In genomic region chr9:21974230-21974541, GRCh38 we compare ENCODE assay signal across 8 cellular contexts. TPM values are rescaled to one million over a fixed set of nuclear protein-coding genes. Genes with fewer than 3 reads are reported as not detected.
DNase-seq lines count a peak whose midpoint lies in the region; TF ChIP-seq lines count a peak whose summit lies in the region.

No MANE protein-coding gene starts in this region.

- H3K14ac ChIP-seq in mesenchymal stem cell (ENCODE audit: low read length in 2 of 2): no peak overlapping the region

- H4K8ac ChIP-seq in mesenchymal stem cell (ENCODE audit: low read length): no peak overlapping the region

- no peaks in the 10 kb centered on the region for H3K79me2 ChIP-seq in GM23248 (ENCODE audit: insufficient read depth)

- H3K9me2 ChIP-seq in GM23248 (ENCODE audit: insufficient read depth): no peaks in the 10 kb centered on the region

- no peak overlapping the region for H2BK120ac ChIP-seq in mesenchymal stem cell (ENCODE audit: low read depth, low read length)

- no peak overlapping the region for H4K91ac ChIP-seq in mesenchymal stem cell (ENCODE audit: low read length)

- peak overlapping the region in 1 of 2 experiments; percentile 28 for H3K18ac ChIP-seq in mesenchymal stem cell (ENCODE audit: low read depth in 1 of 2, low read length in 2 of 2)

- H2BK12ac ChIP-seq in mesenchymal stem cell (ENCODE audit: low read length in 2 of 2): no peak overlapping the region

- H3K36me3 ChIP-seq in GM23248 (ENCODE audit: low read depth) (no peaks in the 10 kb centered on the region), adipocyte (ENCODE audit: control insufficient read depth, insufficient read depth, low read length, severe bottlenecking) (no peaks in the 10 kb centered on the region), mesenchymal stem cell (ENCODE audit: control insufficient read depth in 1 of 2, insufficient read depth in 2 of 2, low read depth in 1 of 2, low read length in 2 of 2) (peaks cover 6 to 17% of the 10 kb centered on the region in 2 experiments)

- H3K4me3 ChIP-seq in AG09309 (ENCODE audit: control insufficient read depth, low read depth, low read length) (peak overlapping the region; percentile 88), GM23248 (peak overlapping the region; percentile 80), adipocyte (ENCODE audit: low read length) (peak overlapping the region; percentile 92), mesenchymal stem cell (ENCODE audit: insufficient read depth in 1 of 2, low read depth in 1 of 2, low read length in 2 of 2) (peak overlapping the region; percentile 69 to 85)

- H3K23ac ChIP-seq in mesenchymal stem cell (ENCODE audit: low read length in 2 of 2): no peak overlapping the region

- H2BK5ac ChIP-seq in mesenchymal stem cell (ENCODE audit: low read depth, low read length, poor library complexity, severe bottlenecking): no peak overlapping the region

- H3K9me3 ChIP-seq in GM23248 (ENCODE audit: low read depth): no peaks in the 10 kb centered on the region
- H3K9me3 ChIP-seq in adipocyte (ENCODE audit: control insufficient read depth, low read length): peaks cover 10% of the 10 kb centered on the region
- no peaks in the 10 kb centered on the region for H3K9me3 ChIP-seq in mesenchymal stem cell (ENCODE audit: control insufficient read depth, low read length)

- no peak for TF ChIP-seq CTCF in AG09309 (IDR thresholded peaks at IDR 0.05; ENCODE audit: control insufficient read depth, insufficient read depth, low read depth, low read length, missing control alignments)

- no peaks in the 10 kb centered on the region; the same call in 1 of the 2 replicates for H3K4me1 ChIP-seq in GM23248 (ENCODE audit: insufficient read depth)
- H3K4me1 ChIP-seq in adipocyte (ENCODE audit: control insufficient read depth, insufficient read depth, low read length): peaks cover 30% of the 10 kb centered on the region
- H3K4me1 ChIP-seq in mesenchymal stem cell (ENCODE audit: control insufficient read depth, insufficient read depth, low read depth, low read length): peaks cover 11% of the 10 kb centered on the region

- 11 to 12% methylated on average over 8 of the region's 8 CpGs for WGBS in GM23248 (ENCODE audit: low coverage in 1 of 2, low lambda C conversion rate in 2 of 2, missing lambda C conversion rate in 2 of 2), 2 experiments
- WGBS in mesenchymal stem cell: 5% methylated on average over 8 of the region's 8 CpGs

- DNase-seq in AG09309 (ENCODE audit: low read depth) (no peak), GM23248 (no peak), adipocyte (ENCODE audit: low read depth) (peak; percentile 41), mesenchymal stem cell (no peak), nucleus accumbens (lab: John Stamatoyannopoulos, UW) (no peak), SIG-M5 treated with dmso at 0.1 percent for 504 hours (lab: John Stamatoyannopoulos, UW; ENCODE audit: unreplicated experiment) (no peak), GOT3 (lab: John Stamatoyannopoulos, UW) (no peak)
- no peak for DNase-seq in activated effector memory CD4-positive, alpha-beta T cell treated with Interleukin-2 at 50 U/mL for 16 hours

- H3K4me2 ChIP-seq in GM23248 (ENCODE audit: unreplicated experiment): peak overlapping the region; percentile 89
- H3K4me2 ChIP-seq in mesenchymal stem cell (ENCODE audit: low read length, poor library complexity, severe bottlenecking): peak overlapping the region; percentile 87

- in situ Hi-C loops in GM23248 (cut with MboI): no loop called here

- H2BK15ac ChIP-seq in mesenchymal stem cell (ENCODE audit: low read depth, poor library complexity, severe bottlenecking): no peak overlapping the region

- peak overlapping the region; percentile 87 for H2AFZ ChIP-seq in GM23248
- no peak overlapping the region for H2AFZ ChIP-seq in mesenchymal stem cell (ENCODE audit: low read depth, low read length)

- H3K27me3 ChIP-seq in GM23248 (replicated peaks; ENCODE audit: insufficient read depth) (peaks cover 62% of the 10 kb centered on the region), adipocyte (replicated peaks; ENCODE audit: control insufficient read depth, insufficient read depth, low read length) (peaks cover 36% of the 10 kb centered on the region), mesenchymal stem cell (ENCODE audit: control insufficient read depth in 1 of 2, insufficient read depth in 1 of 2, low read length in 2 of 2) (peaks cover 28 to 99% of the 10 kb centered on the region in 2 experiments)

- peaks cover 13% of the 10 kb centered on the region for H3K79me1 ChIP-seq in mesenchymal stem cell (replicated peaks; ENCODE audit: low read length, poor library complexity, severe bottlenecking)

- H3K9ac ChIP-seq in GM23248 (peak overlapping the region; percentile 69), adipocyte (ENCODE audit: low read length) (peak overlapping the region; percentile 90), mesenchymal stem cell (ENCODE audit: low read length) (peak overlapping the region; percentile 80)

- no peak overlapping the region for H2AK5ac ChIP-seq in mesenchymal stem cell (ENCODE audit: low read length, severe bottlenecking)

- H3K27ac ChIP-seq in GM23248 (no peak overlapping the region), mesenchymal stem cell (ENCODE audit: low read length, poor library complexity, severe bottlenecking) (no peak overlapping the region)

- H3K4ac ChIP-seq in mesenchymal stem cell (ENCODE audit: low read depth in 1 of 2, low read length in 2 of 2): no peak overlapping the region

- peaks cover 8% of the 10 kb centered on the region; the same call in 1 of the 2 replicates for H3F3A ChIP-seq in GM23248 (ENCODE audit: insufficient read depth)

- H4K20me1 ChIP-seq in GM23248 (ENCODE audit: insufficient read depth): no peaks in the 10 kb centered on the region

RNA-seq across cellular contexts. Expression of gene CDKN2A, which starts 20.0 kb away (rescaled TPM):
- total RNA-seq in GM23248 (2014; rRNA removed; shearing (Covaris generic)): 18.1 and 27.3 TPM in 2 replicates
- polyA plus RNA-seq in GM23248 (2016; fragmentation: Nextera tagmentation; extraction: Ambion mirVana): 42.2 and 43.6 TPM in 2 replicates
- polyA plus RNA-seq in mesenchymal stem cell (2013, experiment 1 of 2): 82.9 TPM
- 83.8 TPM for polyA plus RNA-seq in mesenchymal stem cell (2013, experiment 2 of 2)

RNA-seq across cellular contexts. Expression of gene CDKN2B-AS1, which starts 20.4 kb away (rescaled TPM):
- 1.3 and 4.1 TPM in 2 replicates for total RNA-seq in GM23248 (2014; rRNA removed; shearing (Covaris generic))
- 0.58 and 0.61 TPM in 2 replicates for polyA plus RNA-seq in GM23248 (2016; fragmentation: Nextera tagmentation; extraction: Ambion mirVana)
- polyA plus RNA-seq in mesenchymal stem cell (2013, experiment 1 of 2): 1.4 TPM
- 1.9 TPM for polyA plus RNA-seq in mesenchymal stem cell (2013, experiment 2 of 2)

RNA-seq across cellular contexts. Expression of gene CDKN2B, which starts 34.9 kb away (rescaled TPM):
- 5.3 and 10.6 TPM in 2 replicates for total RNA-seq in GM23248 (2014; rRNA removed; shearing (Covaris generic))
- polyA plus RNA-seq in GM23248 (2016; fragmentation: Nextera tagmentation; extraction: Ambion mirVana): 6.7 and 8.9 TPM in 2 replicates
- polyA plus RNA-seq in mesenchymal stem cell (2013, experiment 1 of 2): 36.2 TPM
- 34.9 TPM for polyA plus RNA-seq in mesenchymal stem cell (2013, experiment 2 of 2)
